Comparison of ENCODE assay signal across 16 cellular contexts in the genomic region with DNA sequence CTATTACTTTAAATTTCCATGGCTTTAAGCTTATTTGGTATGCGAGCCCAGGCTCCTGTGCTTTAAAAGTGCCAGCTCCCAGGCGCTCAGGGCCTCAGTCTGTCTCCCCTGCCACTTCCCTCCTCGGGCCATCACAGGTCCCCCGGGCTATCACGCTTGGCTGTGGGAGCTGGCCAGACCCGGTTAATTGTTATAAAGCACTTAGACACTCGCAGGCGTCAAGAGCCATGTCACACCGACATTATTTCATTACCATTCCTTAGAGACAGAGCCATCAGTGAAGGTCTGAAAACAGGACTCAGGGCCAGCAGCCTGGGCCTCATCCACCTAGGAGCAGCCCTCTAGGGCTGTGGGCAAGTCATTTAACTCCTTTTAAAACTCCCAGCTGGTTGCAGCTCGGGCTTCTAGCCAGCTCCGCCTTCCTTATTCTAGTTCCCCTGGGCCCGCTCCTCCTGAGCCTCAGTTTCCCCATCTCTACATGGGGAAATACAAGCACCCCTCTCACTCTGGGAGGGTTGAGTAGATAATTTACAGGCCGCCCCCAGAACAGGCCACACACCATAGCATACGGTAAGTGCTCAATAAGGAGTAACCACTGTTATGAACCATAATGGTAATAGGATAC.
"Had no signal": no experiment of that assay in that cellular context is flagged by ENCODE, and none has a peak within 500 bp of the region (broad histone marks: within the 10 kb centered on the region; RNA-seq: fewer than 3 reads in every experiment).

No MANE protein-coding gene starts in this region.

- H3K4me1 ChIP-seq: gastrocnemius medialis, prostate gland, tibial artery, uterus had no signal

- H3K9me3 ChIP-seq: gastrocnemius medialis, prostate gland, tibial artery, uterus had no signal

- H3K36me3 ChIP-seq: gastrocnemius medialis, prostate gland, tibial artery, uterus had no signal

- H3K4me3 ChIP-seq: dorsolateral prefrontal cortex, gastrocnemius medialis, prostate gland, tibial artery, uterus had no signal

- DNase-seq: activated B cell treated with CpG ODN at 0.5 μM for 24 hours; activated CD4-positive, alpha-beta T cell treated with anti-CD3 and anti-CD28 coated beads for 48 hours; activated CD8-positive, alpha-beta memory T cell treated with anti-CD3 and anti-CD28 coated beads, Interleukin-2, amount 50 U/mL, for 4 hours; activated CD8-positive, alpha-beta T cell treated with anti-CD3 and anti-CD28 coated beads for 36 hours; activated T-cell treated with anti-CD3 and anti-CD28 coated beads, Interleukin-2, amount 50 U/mL, for 48 hours; erythroblast; mesenchymal stem cell; nephron progenitor cell; stimulated activated CD4-positive, alpha-beta T cell treated with anti-CD3 and anti-CD28 coated beads, Interleukin-12 subunit alpha, Interleukin-12 subunit beta, amount 100 ng/mL, for 4 hours; stimulated activated naive B cell treated with anti-CD40 and anti-IgM and Interleukin-4, amounts not matched to agents 10 μg/mL and 1 μg/mL and 100 μg/mL, for 72 hours; T-helper 2 cell; uterus had no signal

- H3K27me3 ChIP-seq: uterus had no signal
